Comparison of ENCODE assay signal across 8 cellular contexts in the genomic region with DNA sequence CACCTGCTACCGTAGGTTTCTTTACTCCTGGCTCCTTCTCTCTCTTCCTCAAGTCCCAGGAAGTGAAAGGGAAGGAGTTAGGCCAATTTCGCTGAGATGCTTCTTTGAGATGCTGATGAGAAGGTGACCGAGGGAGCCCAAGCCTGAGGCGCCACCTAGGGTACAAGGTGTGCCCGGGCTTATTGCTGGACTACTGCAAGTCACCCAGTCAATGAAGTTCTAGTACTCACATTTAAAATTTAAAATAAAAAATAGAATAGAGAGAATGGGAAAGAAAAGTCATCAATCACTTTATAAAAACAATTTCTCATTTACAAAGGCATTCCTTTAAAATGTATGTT. TPM values are rescaled to one million over a fixed set of nuclear protein-coding genes. Genes with fewer than 3 reads are reported as not detected.
DNase-seq lines count a peak whose midpoint lies in the region; ATAC-seq and TF ChIP-seq lines count a peak whose summit lies in the region.

No MANE protein-coding gene starts in this region.

- no peak overlapping the region for H3K4me2 ChIP-seq in neural progenitor cell

- no peaks in the 10 kb centered on the region for H3K27me3 ChIP-seq in neural progenitor cell
- H3K27me3 ChIP-seq in effector memory CD4-positive, alpha-beta T cell (replicated peaks; ENCODE audit: control insufficient read depth, insufficient read depth, low read length, poor library complexity, severe bottlenecking) = no peaks in the 10 kb centered on the region

- no peaks in the 10 kb centered on the region for H3K36me3 Mint-ChIP-seq in neural progenitor cell

- H3F3A ChIP-seq in neural progenitor cell (ENCODE audit: low read depth) = no peaks in the 10 kb centered on the region

- ATAC-seq in Right ventricle myocardium inferior (peak; percentile 62), HG03175 (IDR thresholded peaks at IDR 0.05; ENCODE audit: unreplicated experiment) (no peak)

- no peak overlapping the region for H3K9ac ChIP-seq in neural progenitor cell

- H3K4me3 ChIP-seq in epithelial cell of proximal tubule (ENCODE audit: low read depth, low read length) = no peak overlapping the region
- no peak overlapping the region for H3K4me3 ChIP-seq in neural progenitor cell
- H3K4me3 ChIP-seq in effector memory CD4-positive, alpha-beta T cell (ENCODE audit: insufficient read depth, low read depth, low read length, poor library complexity, severe bottlenecking) = no peak overlapping the region

- H3K9me3 ChIP-seq in neural progenitor cell (ENCODE audit: low read depth) = no peaks in the 10 kb centered on the region
- H3K9me3 ChIP-seq in effector memory CD4-positive, alpha-beta T cell (ENCODE audit: control insufficient read depth, low read length) = no peaks in the 10 kb centered on the region

- no peak overlapping the region for H2AFZ ChIP-seq in neural progenitor cell (replicated peaks)

- no peaks in the 10 kb centered on the region for H3K36me3 ChIP-seq in neural progenitor cell
- no peaks in the 10 kb centered on the region for H3K36me3 ChIP-seq in effector memory CD4-positive, alpha-beta T cell (ENCODE audit: control insufficient read depth, insufficient read depth, low read length)

- peaks cover 18% of the 10 kb centered on the region for H3K4me1 Mint-ChIP-seq in neural progenitor cell

- no peak overlapping the region for H3K4me3 Mint-ChIP-seq in neural progenitor cell

- peaks cover 5% of the 10 kb centered on the region for H3K27me3 Mint-ChIP-seq in neural progenitor cell (ENCODE audit: insufficient read depth, low read depth)

- no peak overlapping the region for H3K27ac Mint-ChIP-seq in neural progenitor cell

- intact Hi-C loops in Right ventricle myocardium inferior (cut with DNase I) (loop anchor here (5.0 to 10.0 kb wide), 3 partner anchors 77 to 256 kb away; a partner anchor contains a TSS), cardiac septum (cut with DNase I) (loop anchor here (5.0 to 10.0 kb wide), 2 partner anchors 211 to 253 kb away; no protein-coding TSS in a partner anchor)

- no peaks in the 10 kb centered on the region for H3K79me2 ChIP-seq in neural progenitor cell (ENCODE audit: low read depth)

- no peaks in the 10 kb centered on the region for H3K4me1 ChIP-seq in neural progenitor cell
- no peaks in the 10 kb centered on the region for H3K4me1 ChIP-seq in effector memory CD4-positive, alpha-beta T cell (ENCODE audit: control insufficient read depth, insufficient read depth, low read length, poor library complexity, severe bottlenecking)

- TF ChIP-seq CTCF in epithelial cell of proximal tubule (conservative IDR thresholded peaks at IDR 0.05; ENCODE audit: low read depth, low read length) = peak; percentile 86
- TF ChIP-seq CTCF in neural progenitor cell (IDR thresholded peaks at IDR 0.05) = peak; percentile 85

- DNase-seq in Right ventricle myocardium inferior (ENCODE audit: missing footprints) (no peak), cardiac septum (ENCODE audit: low spot score) (no peak), NOMO-1 treated with dmso at 0.1 percent for 144 hours (lab: John Stamatoyannopoulos, UW; ENCODE audit: unreplicated experiment) (peak; percentile 1), epithelial cell of proximal tubule (ENCODE audit: low read depth) (no peak), neural progenitor cell (ENCODE audit: low spot score) (peak; percentile 80), GF-D8 (lab: John Stamatoyannopoulos, UW) (no peak)
- DNase-seq in effector memory CD4-positive, alpha-beta T cell = no peak

- no peaks in the 10 kb centered on the region for H4K20me1 ChIP-seq in neural progenitor cell (ENCODE audit: low read depth)

- no peaks in the 10 kb centered on the region for H3K9me3 Mint-ChIP-seq in neural progenitor cell

- no peak overlapping the region for H3K27ac ChIP-seq in neural progenitor cell
- no peak overlapping the region for H3K27ac ChIP-seq in effector memory CD4-positive, alpha-beta T cell (ENCODE audit: insufficient read depth, low read length, poor library complexity, severe bottlenecking)

RNA-seq across cellular contexts. Expression of a gene that starts 45.3 kb away (rescaled TPM):
- 441 TPM for total RNA-seq in Right ventricle myocardium inferior
- 130 TPM for total RNA-seq in cardiac septum
- 92.3 and 93.8 TPM in 2 replicates for total RNA-seq in epithelial cell of proximal tubule
- total RNA-seq in neural progenitor cell (ENCODE audit: low replicate concordance) = 70.9 and 91.9 TPM in 2 replicates

Comparison
In these comparisons a context has a peak if more than half of its experiments do, and no peak if none do; other contexts are left out.
1. DNase-seq: peak in NOMO-1 treated with dmso at 0.1 percent for 144 hours (single experiment) and neural progenitor cell (single experiment); none in Right ventricle myocardium inferior (single experiment), cardiac septum (single experiment), epithelial cell of proximal tubule (single experiment), GF-D8 (single experiment) and effector memory CD4-positive, alpha-beta T cell (0 of 3).